14 cellular contexts compared by ENCODE assay signal in the genomic region with DNA sequence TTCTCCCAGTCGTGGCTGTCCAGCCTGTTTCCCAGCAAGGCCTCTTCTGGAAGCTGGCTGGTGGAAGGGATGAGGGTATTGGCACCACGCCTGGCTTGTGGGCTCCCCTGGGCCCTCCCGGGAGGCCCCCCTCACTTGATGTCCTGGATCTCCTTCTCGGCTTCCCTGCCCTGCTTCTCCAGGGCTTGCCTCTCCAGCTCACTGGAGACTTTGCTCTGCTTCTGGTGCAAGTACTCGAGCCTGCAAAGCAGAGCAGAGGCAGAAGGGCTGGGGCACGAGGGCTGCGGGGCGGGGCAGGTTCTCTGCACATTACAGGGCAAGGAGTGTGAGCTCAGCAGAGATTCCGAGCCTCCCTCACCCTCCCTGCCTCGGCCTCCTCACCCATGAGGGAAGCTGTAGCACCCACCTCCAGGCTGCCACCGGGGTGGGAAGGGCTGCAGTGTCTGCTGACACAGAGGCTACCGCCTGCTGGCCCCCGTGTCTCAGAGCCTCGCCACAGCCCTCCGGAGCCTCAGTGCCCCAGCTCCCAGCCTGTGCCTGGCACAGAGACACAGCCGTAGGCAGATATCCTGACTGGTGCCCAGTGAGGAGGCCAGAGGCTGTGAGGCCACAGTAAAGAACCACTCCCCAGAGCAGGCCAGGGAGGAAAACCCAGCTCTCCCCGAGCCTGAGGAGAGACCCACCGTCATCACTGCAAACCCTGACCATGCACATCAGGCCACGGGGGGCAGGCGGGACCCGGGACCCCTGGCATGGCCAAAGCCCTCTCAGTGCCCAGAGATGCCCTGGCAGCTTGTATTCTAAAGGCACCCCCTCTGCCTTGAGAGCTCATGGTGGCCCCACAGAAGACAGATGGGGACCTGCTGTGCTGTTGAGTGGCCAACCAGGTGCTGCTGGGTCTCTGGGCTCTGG. TPM values are rescaled to one million over a fixed set of nuclear protein-coding genes. Genes with fewer than 3 reads are reported as not detected.
A peak's percentile ranks its signal among the peaks of the same experiment; 100 is the strongest.
DNase-seq lines count a peak whose midpoint lies in the region; ATAC-seq and TF ChIP-seq lines count a peak whose summit lies in the region.
"Had no signal": no experiment of that assay in that cellular context is flagged by ENCODE, and none has a peak within 500 bp of the region (broad histone marks: within the 10 kb centered on the region; RNA-seq: fewer than 3 reads in every experiment).

No MANE protein-coding gene starts in this region.

- POLR2A ChIA-PET in activated CD4-positive, alpha-beta T cell treated with anti-CD3 and anti-CD28 coated beads, Interleukin-2, amount 10 ng/mL, durations not matched to agents 7 days and 5 days (lab: Charles Lee) = no interaction called here

- H3K36me3 ChIP-seq in adipocyte (ENCODE audit: control insufficient read depth, insufficient read depth, low read length, severe bottlenecking) = peaks cover 55% of the 10 kb centered on the region
- H3K36me3 ChIP-seq in gastroesophageal sphincter = peaks cover 0 to 97% of the 10 kb centered on the region in 2 donors

- H3K27ac ChIP-seq in gastroesophageal sphincter = no peak overlapping the region

- H3K9me3 Mint-ChIP-seq in activated CD4-positive, alpha-beta T cell treated with anti-CD3 and anti-CD28 coated beads, Interleukin-2, amount 10 ng/mL, durations not matched to agents 7 days and 5 days = no peaks in the 10 kb centered on the region
- H3K9me3 Mint-ChIP-seq: CD8-positive, alpha-beta memory T cell had no signal

- H3K36me3 Mint-ChIP-seq in activated CD4-positive, alpha-beta T cell treated with anti-CD3 and anti-CD28 coated beads, Interleukin-2, amount 10 ng/mL, durations not matched to agents 7 days and 5 days (ENCODE audit: low read depth) = peaks cover 34% of the 10 kb centered on the region

- no peak for TF ChIP-seq POLR2A in gastroesophageal sphincter (IDR thresholded peaks at IDR 0.05)

- H3K4me3 ChIP-seq in adipocyte (ENCODE audit: low read length) (no peak overlapping the region), gastroesophageal sphincter (no peak overlapping the region)
- H3K4me3 ChIP-seq: K562 had no signal

- CTCF ChIA-PET in activated CD4-positive, alpha-beta T cell treated with anti-CD3 and anti-CD28 coated beads, Interleukin-2, amount 10 ng/mL, durations not matched to agents 7 days and 5 days (lab: Charles Lee) = interaction anchor here (1.0 to 1.4 kb wide), 3 partner anchors 9 to 13 kb away, joined by 3 to 5 read pairs (median 3); no protein-coding TSS in a partner anchor

- no peaks in the 10 kb centered on the region for H3K9me3 ChIP-seq in adipocyte (ENCODE audit: control insufficient read depth, low read length)
- H3K9me3 ChIP-seq in gastroesophageal sphincter = no peaks in the 10 kb centered on the region

- H3K27me3 Mint-ChIP-seq in activated CD4-positive, alpha-beta T cell treated with anti-CD3 and anti-CD28 coated beads, Interleukin-2, amount 10 ng/mL, durations not matched to agents 7 days and 5 days = no peaks in the 10 kb centered on the region

- no peak for TF ChIP-seq EP300 in gastroesophageal sphincter (IDR thresholded peaks at IDR 0.05)

- no peak for TF ChIP-seq CTCF in gastroesophageal sphincter (IDR thresholded peaks at IDR 0.05)

- ATAC-seq in gastroesophageal sphincter = peak; percentile 23
- no peak for ATAC-seq in GM19035 (IDR thresholded peaks at IDR 0.05; ENCODE audit: unreplicated experiment)
- ATAC-seq: K562 had no signal

- WGBS in gastroesophageal sphincter (ENCODE audit: low coverage in 1 of 2), 2 donors = 60 to 90% methylated on average over 1 to 2 of the region's 21 CpGs

- no peak overlapping the region for H3K4me3 Mint-ChIP-seq in activated CD4-positive, alpha-beta T cell treated with anti-CD3 and anti-CD28 coated beads, Interleukin-2, amount 10 ng/mL, durations not matched to agents 7 days and 5 days
- H3K4me3 Mint-ChIP-seq: CD8-positive, alpha-beta memory T cell had no signal

- DNase-seq in adipocyte (ENCODE audit: low read depth) (no peak), stromal cell of bone marrow (ENCODE audit: low read depth) (peak; percentile 22)
- no peak for DNase-seq in activated CD4-positive, alpha-beta T cell treated with anti-CD3 and anti-CD28 coated beads, Interleukin-2, amount 10 ng/mL, durations not matched to agents 7 days and 5 days
- DNase-seq: ACHN; C1 segment of cervical spinal cord; CD8-positive, alpha-beta memory T cell; NCI-H1105; NCI-H1694; NCI-H510A; NCI-H748 treated with DMSO at 0.1 percent for 48 hours; Right ventricle myocardium superior had no signal

- peak overlapping the region; percentile 76 for H3K9ac ChIP-seq in adipocyte (ENCODE audit: low read length)

- H3K27ac Mint-ChIP-seq in activated CD4-positive, alpha-beta T cell treated with anti-CD3 and anti-CD28 coated beads, Interleukin-2, amount 10 ng/mL, durations not matched to agents 7 days and 5 days = no peak overlapping the region

- H3K27me3 ChIP-seq in adipocyte (replicated peaks; ENCODE audit: control insufficient read depth, insufficient read depth, low read length) (no peaks in the 10 kb centered on the region), gastroesophageal sphincter (no peaks in the 10 kb centered on the region)

- peaks cover 38% of the 10 kb centered on the region for H3K4me1 ChIP-seq in adipocyte (ENCODE audit: control insufficient read depth, insufficient read depth, low read length)
- no peaks in the 10 kb centered on the region for H3K4me1 ChIP-seq in gastroesophageal sphincter

- H3K4me1 Mint-ChIP-seq in activated CD4-positive, alpha-beta T cell treated with anti-CD3 and anti-CD28 coated beads, Interleukin-2, amount 10 ng/mL, durations not matched to agents 7 days and 5 days = peaks cover 10% of the 10 kb centered on the region

RNA-seq across cellular contexts. Expression of a gene that starts 7.2 kb away (rescaled TPM):
- total RNA-seq in gastroesophageal sphincter = 1 to 10 TPM; 3.5 to 8.4 (median 5.5) TPM
- 10 to 100 TPM in 1 of 2 experiments, 1 to 10 TPM in 1; 9.4 to 10.8 TPM for total RNA-seq in activated CD4-positive, alpha-beta T cell treated with anti-CD3 and anti-CD28 coated beads, Interleukin-2, amount 10 ng/mL, durations not matched to agents 7 days and 5 days

RNA-seq across cellular contexts. Expression of a gene that starts 17.6 kb away (rescaled TPM):
- 10 to 100 TPM; 26.3 to 55.1 (median 44.0) TPM for total RNA-seq in gastroesophageal sphincter
- 10 to 100 TPM; 59.2 to 62.3 TPM for total RNA-seq in activated CD4-positive, alpha-beta T cell treated with anti-CD3 and anti-CD28 coated beads, Interleukin-2, amount 10 ng/mL, durations not matched to agents 7 days and 5 days

RNA-seq across cellular contexts. Expression of a gene that starts 17.7 kb away (rescaled TPM):
- 10 to 100 TPM; 36.4 to 59.3 (median 39.8) TPM for total RNA-seq in gastroesophageal sphincter
- 10 to 100 TPM; 52.9 to 58.8 TPM for total RNA-seq in activated CD4-positive, alpha-beta T cell treated with anti-CD3 and anti-CD28 coated beads, Interleukin-2, amount 10 ng/mL, durations not matched to agents 7 days and 5 days

RNA-seq across cellular contexts. Expression of a gene that starts 19.3 kb away (rescaled TPM):
- total RNA-seq in gastroesophageal sphincter = 1 to 10 TPM; 1.3 to 2.3 (median 1.8) TPM
- total RNA-seq in activated CD4-positive, alpha-beta T cell treated with anti-CD3 and anti-CD28 coated beads, Interleukin-2, amount 10 ng/mL, durations not matched to agents 7 days and 5 days = under 1 TPM; 0.44 to 0.69 TPM

RNA-seq across cellular contexts. Expression of a gene that starts 29.2 kb away (rescaled TPM):
- total RNA-seq in gastroesophageal sphincter = 10 to 100 TPM in 3 of 4 donors, 1 to 10 TPM in 1; 8.4 to 23.7 (median 15.7) TPM
- total RNA-seq in activated CD4-positive, alpha-beta T cell treated with anti-CD3 and anti-CD28 coated beads, Interleukin-2, amount 10 ng/mL, durations not matched to agents 7 days and 5 days = 10 to 100 TPM; 13.1 to 14.6 TPM
